37 cellular contexts compared by ENCODE assay signal in the genomic region with DNA sequence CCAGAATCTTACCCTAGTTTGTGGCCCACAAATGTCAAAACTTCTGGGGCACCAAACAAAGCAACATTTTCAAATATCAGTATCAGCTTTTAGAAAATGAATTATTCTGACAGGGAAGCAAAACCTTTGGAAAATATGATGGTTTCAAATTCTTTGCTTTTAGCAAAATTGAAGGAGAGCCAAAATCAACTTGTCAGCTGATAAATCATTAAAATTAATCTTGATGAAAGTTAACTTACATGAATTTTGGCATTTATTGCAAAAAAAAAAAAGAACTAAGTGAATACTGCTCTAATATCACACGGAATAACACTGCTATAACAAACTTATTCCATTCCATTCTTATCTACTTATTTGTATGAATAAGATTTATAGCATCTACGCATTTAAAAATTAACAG.
"Had no signal": no experiment of that assay in that cellular context is flagged by ENCODE, and none has a peak within 500 bp of the region (broad histone marks: within the 10 kb centered on the region; RNA-seq: fewer than 3 reads in every experiment).

No MANE protein-coding gene starts in this region.

- DNase-seq: activated B cell treated with CpG ODN at 0.5 μM for 24 hours; activated CD4-positive, alpha-beta memory T cell treated with anti-CD3 and anti-CD28 coated beads for 36 hours; activated CD4-positive, alpha-beta T cell treated with anti-CD3 and anti-CD28 coated beads for 4 hours; activated CD4-positive, alpha-beta T cell treated with anti-CD3 and anti-CD28 coated beads, Interleukin-2, amount 50 U/mL, for 1 hour; activated CD4-positive, CD25-positive, alpha-beta regulatory T cell treated with anti-CD3 and anti-CD28 coated beads, Interleukin-2, amount 50 U/mL, for 72 hours; activated CD8-positive, alpha-beta memory T cell treated with anti-CD3 and anti-CD28 coated beads, Interleukin-2, amount 50 U/mL, for 4 hours; activated gamma-delta T cell treated with Interleukin-2 at 50 U/mL for 16 hours; activated naive CD4-positive, alpha-beta T cell treated with anti-CD3 and anti-CD28 coated beads, Interleukin-2, amount 10 ng/mL, durations not matched to agents 7 days and 5 days; activated naive CD8-positive, alpha-beta T cell treated with anti-CD3 and anti-CD28 coated beads, Interleukin-2, amount 50 U/mL, for 24 hours; activated T-cell treated with anti-CD3 and anti-CD28 coated beads for 4 hours; activated T-cell treated with anti-CD3 and anti-CD28 coated beads, Interleukin-2, amount 50 U/mL, for 4 hours; amniotic stem cell; aorta; brain microvascular endothelial cell; central memory CD4-positive, alpha-beta T cell; MM.1S; MV-4-11; NCI-H1092; NCI-H1436 treated with DMSO at 0.1 percent for 48 hours; NCI-H1694 treated with DMSO at 0.1 percent for 48 hours; NCI-H2029 treated with DMSO at 0.1 percent for 48 hours; NCI-H2107; NCI-H2171; NCI-H510A; NCI-H526; NCI-H748 treated with DMSO at 0.1 percent for 48 hours; SHP77 treated with DMSO at 0.1 percent for 48 hours; SW 1271; T-helper 1 cell; T-helper 2 cell; T-helper 9 cell had no signal

- H3K9me3 Mint-ChIP-seq: activated B cell treated with CpG ODN at 0.5 μM for 24 hours; activated naive CD4-positive, alpha-beta T cell treated with anti-CD3 and anti-CD28 coated beads, Interleukin-2, amount 10 ng/mL, durations not matched to agents 7 days and 5 days; activated naive CD8-positive, alpha-beta T cell treated with anti-CD3 and anti-CD28 coated beads, Interleukin-2, amount 50 U/mL, for 24 hours; activated T-cell treated with anti-CD3 and anti-CD28 coated beads, Interleukin-2, amount 50 U/mL, for 4 hours; activated T-helper 1 cell treated with anti-CD3 and anti-CD28 coated beads, Interleukin-12 subunit alpha, Interleukin-12 subunit beta, Interleukin-2, Interleukin-4 antibody, amounts not matched to agents 30 ng/mL and 10 ng/mL and 1 ng/mL, durations not matched to agents 14 hours and 24 hours and 36 hours had no signal

- H3K27me3 Mint-ChIP-seq: activated B cell treated with CpG ODN at 0.5 μM for 24 hours; activated CD4-positive, alpha-beta memory T cell treated with anti-CD3 and anti-CD28 coated beads for 36 hours; activated naive CD4-positive, alpha-beta T cell treated with anti-CD3 and anti-CD28 coated beads, Interleukin-2, amount 10 ng/mL, durations not matched to agents 7 days and 5 days; activated naive CD8-positive, alpha-beta T cell; activated naive CD8-positive, alpha-beta T cell treated with anti-CD3 and anti-CD28 coated beads, Interleukin-2, amount 50 U/mL, for 24 hours had no signal

- ATAC-seq: activated naive CD8-positive, alpha-beta T cell treated with anti-CD3 and anti-CD28 coated beads, Interleukin-2, amount 50 U/mL, for 24 hours; activated T-cell treated with anti-CD3 and anti-CD28 coated beads, Interleukin-2, amount 50 U/mL, for 4 hours; Panc1 had no signal

- H3K9me3 ChIP-seq: SJSA1 had no signal

- H3K27ac Mint-ChIP-seq: activated B cell treated with CpG ODN at 0.5 μM for 24 hours; activated CD4-positive, alpha-beta memory T cell treated with anti-CD3 and anti-CD28 coated beads for 36 hours; activated naive CD4-positive, alpha-beta T cell treated with anti-CD3 and anti-CD28 coated beads, Interleukin-2, amount 10 ng/mL, durations not matched to agents 7 days and 5 days; activated naive CD8-positive, alpha-beta T cell; activated naive CD8-positive, alpha-beta T cell treated with anti-CD3 and anti-CD28 coated beads, Interleukin-2, amount 50 U/mL, for 24 hours; activated T-helper 1 cell treated with anti-CD3 and anti-CD28 coated beads, Interleukin-12 subunit alpha, Interleukin-12 subunit beta, Interleukin-2, Interleukin-4 antibody, amounts not matched to agents 30 ng/mL and 10 ng/mL and 1 ng/mL, durations not matched to agents 14 hours and 24 hours and 36 hours had no signal

- H3K4me3 Mint-ChIP-seq: activated B cell treated with CpG ODN at 0.5 μM for 24 hours; activated CD4-positive, alpha-beta memory T cell treated with anti-CD3 and anti-CD28 coated beads for 36 hours; activated naive CD4-positive, alpha-beta T cell treated with anti-CD3 and anti-CD28 coated beads, Interleukin-2, amount 10 ng/mL, durations not matched to agents 7 days and 5 days; activated naive CD8-positive, alpha-beta T cell; activated naive CD8-positive, alpha-beta T cell treated with anti-CD3 and anti-CD28 coated beads, Interleukin-2, amount 50 U/mL, for 24 hours; activated T-cell treated with anti-CD3 and anti-CD28 coated beads, Interleukin-2, amount 50 U/mL, for 4 hours; activated T-helper 1 cell treated with anti-CD3 and anti-CD28 coated beads, Interleukin-12 subunit alpha, Interleukin-12 subunit beta, Interleukin-2, Interleukin-4 antibody, amounts not matched to agents 30 ng/mL and 10 ng/mL and 1 ng/mL, durations not matched to agents 14 hours and 24 hours and 36 hours had no signal

- H3K27me3 ChIP-seq: brain microvascular endothelial cell, SJSA1 had no signal

- H3K4me1 Mint-ChIP-seq: activated B cell treated with CpG ODN at 0.5 μM for 24 hours; activated naive CD4-positive, alpha-beta T cell treated with anti-CD3 and anti-CD28 coated beads, Interleukin-2, amount 10 ng/mL, durations not matched to agents 7 days and 5 days; activated naive CD8-positive, alpha-beta T cell treated with anti-CD3 and anti-CD28 coated beads, Interleukin-2, amount 50 U/mL, for 24 hours had no signal

- H3K36me3 Mint-ChIP-seq: activated CD4-positive, alpha-beta memory T cell treated with anti-CD3 and anti-CD28 coated beads for 36 hours; activated naive CD4-positive, alpha-beta T cell treated with anti-CD3 and anti-CD28 coated beads, Interleukin-2, amount 10 ng/mL, durations not matched to agents 7 days and 5 days; activated naive CD8-positive, alpha-beta T cell had no signal

- H3K36me3 ChIP-seq: brain microvascular endothelial cell, SJSA1 had no signal

- H3K4me3 ChIP-seq: SJSA1 had no signal

- H3K4me2 ChIP-seq: KMS-11 had no signal

- H3K9ac ChIP-seq: KMS-11 had no signal

- H3K27ac ChIP-seq: brain microvascular endothelial cell, KMS-11, SJSA1, VCaP had no signal
